1 cellular context compared by ENCODE assay signal in the genomic region with DNA sequence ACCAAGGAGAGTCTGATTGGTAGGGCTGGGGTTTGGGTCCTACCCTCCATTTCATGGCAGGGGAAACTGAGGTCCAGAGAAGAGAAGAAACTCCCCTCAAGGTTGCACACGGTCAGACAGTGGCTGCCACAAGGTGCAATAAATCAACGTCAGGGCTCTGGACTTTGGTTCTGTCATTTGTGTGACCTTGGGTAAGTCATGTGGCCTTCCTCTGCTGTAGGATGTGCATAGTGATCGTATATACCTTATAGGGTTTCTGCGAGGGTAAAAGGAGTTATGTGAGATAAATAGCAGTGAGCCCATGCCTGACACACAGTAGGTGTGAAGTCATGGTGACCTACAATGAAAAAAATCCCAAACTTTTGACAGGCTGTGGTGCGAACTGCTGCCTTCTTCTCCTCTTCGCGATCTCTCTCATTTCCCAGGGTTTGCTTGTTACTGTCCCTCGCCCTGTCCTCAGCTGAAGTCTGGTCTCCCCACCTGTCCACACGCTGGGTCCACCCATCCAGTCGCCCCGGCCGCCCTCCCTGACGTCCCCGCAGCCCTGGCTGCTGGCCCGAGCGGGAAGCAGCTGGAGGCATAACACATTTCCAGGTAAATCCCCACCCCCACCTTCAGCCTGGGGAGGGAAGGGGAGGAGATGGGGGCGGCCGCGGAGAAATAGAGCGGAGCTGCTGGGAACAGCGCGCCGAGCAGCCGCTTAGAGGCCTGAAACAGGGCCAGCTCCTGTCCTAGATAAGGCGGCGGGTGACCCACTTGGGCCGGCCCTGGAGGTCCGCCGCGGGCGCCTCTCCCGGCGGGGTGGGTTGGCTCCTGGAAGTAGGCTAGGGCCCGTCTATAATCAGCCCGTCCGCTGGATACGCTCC.
TF ChIP-seq lines count a peak whose summit lies in the region.

No MANE protein-coding gene starts in this region.

TF ChIP-seq in HepG2, 621 proteins besides CTCF, POLR2A, EP300 and RAD21 (continued from another document and continues in another):
- TF ChIP-seq, protein P1, sequence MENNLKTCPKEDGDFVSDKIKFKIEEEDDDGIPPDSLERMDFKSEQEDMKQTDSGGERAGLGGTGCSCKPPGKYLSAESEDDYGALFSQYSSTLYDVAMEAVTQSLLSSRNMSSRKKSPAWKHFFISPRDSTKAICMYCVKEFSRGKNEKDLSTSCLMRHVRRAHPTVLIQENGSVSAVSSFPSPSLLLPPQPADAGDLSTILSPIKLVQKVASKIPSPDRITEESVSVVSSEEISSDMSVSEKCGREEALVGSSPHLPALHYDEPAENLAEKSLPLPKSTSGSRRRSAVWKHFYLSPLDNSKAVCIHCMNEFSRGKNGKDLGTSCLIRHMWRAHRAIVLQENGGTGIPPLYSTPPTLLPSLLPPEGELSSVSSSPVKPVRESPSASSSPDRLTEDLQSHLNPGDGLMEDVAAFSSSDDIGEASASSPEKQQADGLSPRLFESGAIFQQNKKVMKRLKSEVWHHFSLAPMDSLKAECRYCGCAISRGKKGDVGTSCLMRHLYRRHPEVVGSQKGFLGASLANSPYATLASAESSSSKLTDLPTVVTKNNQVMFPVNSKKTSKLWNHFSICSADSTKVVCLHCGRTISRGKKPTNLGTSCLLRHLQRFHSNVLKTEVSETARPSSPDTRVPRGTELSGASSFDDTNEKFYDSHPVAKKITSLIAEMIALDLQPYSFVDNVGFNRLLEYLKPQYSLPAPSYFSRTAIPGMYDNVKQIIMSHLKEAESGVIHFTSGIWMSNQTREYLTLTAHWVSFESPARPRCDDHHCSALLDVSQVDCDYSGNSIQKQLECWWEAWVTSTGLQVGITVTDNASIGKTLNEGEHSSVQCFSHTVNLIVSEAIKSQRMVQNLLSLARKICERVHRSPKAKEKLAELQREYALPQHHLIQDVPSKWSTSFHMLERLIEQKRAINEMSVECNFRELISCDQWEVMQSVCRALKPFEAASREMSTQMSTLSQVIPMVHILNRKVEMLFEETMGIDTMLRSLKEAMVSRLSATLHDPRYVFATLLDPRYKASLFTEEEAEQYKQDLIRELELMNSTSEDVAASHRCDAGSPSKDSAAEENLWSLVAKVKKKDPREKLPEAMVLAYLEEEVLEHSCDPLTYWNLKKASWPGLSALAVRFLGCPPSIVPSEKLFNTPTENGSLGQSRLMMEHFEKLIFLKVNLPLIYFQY (CRISPR knock-in tag; IDR thresholded peaks at IDR 0.05; ENCODE audit: borderline replicate concordance), result 0 out of 2 replicates have a peak, but pooled peaks have one; percentile 62
- TF ChIP-seq ISX (CRISPR knock-in tag; conservative IDR thresholded peaks at IDR 0.05) (no peak), ZNF841 (CRISPR knock-in tag; IDR thresholded peaks at IDR 0.05; ENCODE audit: borderline replicate concordance) (no peak), ETV5 (CRISPR knock-in tag; IDR thresholded peaks at IDR 0.05; ENCODE audit: borderline replicate concordance) (no peak), KLF11 (CRISPR knock-in tag; IDR thresholded peaks at IDR 0.05) (no peak), ZSCAN22 (CRISPR knock-in tag; IDR thresholded peaks at IDR 0.05) (no peak), DPF2 (CRISPR knock-in tag; IDR thresholded peaks at IDR 0.05; ENCODE audit: borderline replicate concordance, low read depth) (no peak), NKX3-1 (CRISPR knock-in tag; IDR thresholded peaks at IDR 0.05) (no peak), ZC3H13 (CRISPR knock-in tag; IDR thresholded peaks at IDR 0.05) (0 out of 2 replicates have a peak, but pooled peaks have one; percentile 35), ZNF253 (CRISPR knock-in tag; IDR thresholded peaks at IDR 0.05; ENCODE audit: borderline replicate concordance) (no peak), KLF9 (CRISPR knock-in tag; IDR thresholded peaks at IDR 0.05; ENCODE audit: low read depth) (no peak), MIXL1 (CRISPR knock-in tag; IDR thresholded peaks at IDR 0.05) (no peak), ZNF10 (CRISPR knock-in tag; IDR thresholded peaks at IDR 0.05; ENCODE audit: borderline replicate concordance, low read depth) (no peak), ZNF616 (CRISPR knock-in tag; IDR thresholded peaks at IDR 0.05; ENCODE audit: low read depth) (no peak), SP5 (CRISPR knock-in tag; IDR thresholded peaks at IDR 0.05; ENCODE audit: borderline replicate concordance, low read depth) (0 out of 2 replicates have a peak, but pooled peaks have one; percentile 23), PAWR (CRISPR knock-in tag; IDR thresholded peaks at IDR 0.05; ENCODE audit: borderline replicate concordance) (no peak), SIN3A (IDR thresholded peaks at IDR 0.05; ENCODE audit: borderline replicate concordance, low read depth, low read length) (0 out of 2 replicates have a peak, but pooled peaks have one; percentile 15), EEA1 (CRISPR knock-in tag; IDR thresholded peaks at IDR 0.05; ENCODE audit: borderline replicate concordance) (no peak), ZNF557 (CRISPR knock-in tag; IDR thresholded peaks at IDR 0.05) (no peak), ZNF331 (CRISPR knock-in tag; IDR thresholded peaks at IDR 0.05) (no peak), RFX5 (IDR thresholded peaks at IDR 0.05; ENCODE audit: low read depth, low read length) (no peak), CENPT (CRISPR knock-in tag; IDR thresholded peaks at IDR 0.05; ENCODE audit: low read depth) (no peak), ZNF260 (CRISPR knock-in tag; IDR thresholded peaks at IDR 0.05; ENCODE audit: borderline replicate concordance, low read depth) (no peak), ZFP41 (CRISPR knock-in tag; IDR thresholded peaks at IDR 0.05; ENCODE audit: borderline replicate concordance) (no peak), PHF20 (CRISPR knock-in tag; IDR thresholded peaks at IDR 0.05) (no peak), ZNF382 (CRISPR knock-in tag; IDR thresholded peaks at IDR 0.05; ENCODE audit: borderline replicate concordance) (no peak), ZIK1 (CRISPR knock-in tag; IDR thresholded peaks at IDR 0.05; ENCODE audit: borderline replicate concordance, low read depth) (no peak)
- TF ChIP-seq, protein P2, sequence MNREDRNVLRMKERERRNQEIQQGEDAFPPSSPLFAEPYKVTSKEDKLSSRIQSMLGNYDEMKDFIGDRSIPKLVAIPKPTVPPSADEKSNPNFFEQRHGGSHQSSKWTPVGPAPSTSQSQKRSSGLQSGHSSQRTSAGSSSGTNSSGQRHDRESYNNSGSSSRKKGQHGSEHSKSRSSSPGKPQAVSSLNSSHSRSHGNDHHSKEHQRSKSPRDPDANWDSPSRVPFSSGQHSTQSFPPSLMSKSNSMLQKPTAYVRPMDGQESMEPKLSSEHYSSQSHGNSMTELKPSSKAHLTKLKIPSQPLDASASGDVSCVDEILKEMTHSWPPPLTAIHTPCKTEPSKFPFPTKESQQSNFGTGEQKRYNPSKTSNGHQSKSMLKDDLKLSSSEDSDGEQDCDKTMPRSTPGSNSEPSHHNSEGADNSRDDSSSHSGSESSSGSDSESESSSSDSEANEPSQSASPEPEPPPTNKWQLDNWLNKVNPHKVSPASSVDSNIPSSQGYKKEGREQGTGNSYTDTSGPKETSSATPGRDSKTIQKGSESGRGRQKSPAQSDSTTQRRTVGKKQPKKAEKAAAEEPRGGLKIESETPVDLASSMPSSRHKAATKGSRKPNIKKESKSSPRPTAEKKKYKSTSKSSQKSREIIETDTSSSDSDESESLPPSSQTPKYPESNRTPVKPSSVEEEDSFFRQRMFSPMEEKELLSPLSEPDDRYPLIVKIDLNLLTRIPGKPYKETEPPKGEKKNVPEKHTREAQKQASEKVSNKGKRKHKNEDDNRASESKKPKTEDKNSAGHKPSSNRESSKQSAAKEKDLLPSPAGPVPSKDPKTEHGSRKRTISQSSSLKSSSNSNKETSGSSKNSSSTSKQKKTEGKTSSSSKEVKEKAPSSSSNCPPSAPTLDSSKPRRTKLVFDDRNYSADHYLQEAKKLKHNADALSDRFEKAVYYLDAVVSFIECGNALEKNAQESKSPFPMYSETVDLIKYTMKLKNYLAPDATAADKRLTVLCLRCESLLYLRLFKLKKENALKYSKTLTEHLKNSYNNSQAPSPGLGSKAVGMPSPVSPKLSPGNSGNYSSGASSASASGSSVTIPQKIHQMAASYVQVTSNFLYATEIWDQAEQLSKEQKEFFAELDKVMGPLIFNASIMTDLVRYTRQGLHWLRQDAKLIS (CRISPR knock-in tag; IDR thresholded peaks at IDR 0.05), result no peak
- TF ChIP-seq, protein P3, sequence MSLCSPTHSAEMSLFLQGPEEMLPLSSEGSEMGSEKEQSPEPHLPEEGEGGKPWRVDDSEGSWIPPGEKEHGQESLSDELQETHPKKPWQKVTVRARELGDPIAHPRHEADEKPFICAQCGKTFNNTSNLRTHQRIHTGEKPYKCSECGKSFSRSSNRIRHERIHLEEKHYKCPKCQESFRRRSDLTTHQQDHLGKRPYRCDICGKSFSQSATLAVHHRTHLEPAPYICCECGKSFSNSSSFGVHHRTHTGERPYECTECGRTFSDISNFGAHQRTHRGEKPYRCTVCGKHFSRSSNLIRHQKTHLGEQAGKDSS (CRISPR knock-in tag; IDR thresholded peaks at IDR 0.05; ENCODE audit: borderline replicate concordance, low read depth), result no peak
- TF ChIP-seq, protein P4, sequence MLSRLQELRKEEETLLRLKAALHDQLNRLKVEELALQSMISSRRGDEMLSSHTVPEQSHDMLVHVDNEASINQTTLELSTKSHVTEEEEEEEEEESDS (CRISPR knock-in tag; IDR thresholded peaks at IDR 0.05; ENCODE audit: borderline replicate concordance), result no peak
- TF ChIP-seq, protein P5, sequence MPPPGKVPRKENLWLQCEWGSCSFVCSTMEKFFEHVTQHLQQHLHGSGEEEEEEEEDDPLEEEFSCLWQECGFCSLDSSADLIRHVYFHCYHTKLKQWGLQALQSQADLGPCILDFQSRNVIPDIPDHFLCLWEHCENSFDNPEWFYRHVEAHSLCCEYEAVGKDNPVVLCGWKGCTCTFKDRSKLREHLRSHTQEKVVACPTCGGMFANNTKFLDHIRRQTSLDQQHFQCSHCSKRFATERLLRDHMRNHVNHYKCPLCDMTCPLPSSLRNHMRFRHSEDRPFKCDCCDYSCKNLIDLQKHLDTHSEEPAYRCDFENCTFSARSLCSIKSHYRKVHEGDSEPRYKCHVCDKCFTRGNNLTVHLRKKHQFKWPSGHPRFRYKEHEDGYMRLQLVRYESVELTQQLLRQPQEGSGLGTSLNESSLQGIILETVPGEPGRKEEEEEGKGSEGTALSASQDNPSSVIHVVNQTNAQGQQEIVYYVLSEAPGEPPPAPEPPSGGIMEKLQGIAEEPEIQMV (CRISPR knock-in tag; IDR thresholded peaks at IDR 0.05; ENCODE audit: low read depth), result no peak
- TF ChIP-seq, protein P6, sequence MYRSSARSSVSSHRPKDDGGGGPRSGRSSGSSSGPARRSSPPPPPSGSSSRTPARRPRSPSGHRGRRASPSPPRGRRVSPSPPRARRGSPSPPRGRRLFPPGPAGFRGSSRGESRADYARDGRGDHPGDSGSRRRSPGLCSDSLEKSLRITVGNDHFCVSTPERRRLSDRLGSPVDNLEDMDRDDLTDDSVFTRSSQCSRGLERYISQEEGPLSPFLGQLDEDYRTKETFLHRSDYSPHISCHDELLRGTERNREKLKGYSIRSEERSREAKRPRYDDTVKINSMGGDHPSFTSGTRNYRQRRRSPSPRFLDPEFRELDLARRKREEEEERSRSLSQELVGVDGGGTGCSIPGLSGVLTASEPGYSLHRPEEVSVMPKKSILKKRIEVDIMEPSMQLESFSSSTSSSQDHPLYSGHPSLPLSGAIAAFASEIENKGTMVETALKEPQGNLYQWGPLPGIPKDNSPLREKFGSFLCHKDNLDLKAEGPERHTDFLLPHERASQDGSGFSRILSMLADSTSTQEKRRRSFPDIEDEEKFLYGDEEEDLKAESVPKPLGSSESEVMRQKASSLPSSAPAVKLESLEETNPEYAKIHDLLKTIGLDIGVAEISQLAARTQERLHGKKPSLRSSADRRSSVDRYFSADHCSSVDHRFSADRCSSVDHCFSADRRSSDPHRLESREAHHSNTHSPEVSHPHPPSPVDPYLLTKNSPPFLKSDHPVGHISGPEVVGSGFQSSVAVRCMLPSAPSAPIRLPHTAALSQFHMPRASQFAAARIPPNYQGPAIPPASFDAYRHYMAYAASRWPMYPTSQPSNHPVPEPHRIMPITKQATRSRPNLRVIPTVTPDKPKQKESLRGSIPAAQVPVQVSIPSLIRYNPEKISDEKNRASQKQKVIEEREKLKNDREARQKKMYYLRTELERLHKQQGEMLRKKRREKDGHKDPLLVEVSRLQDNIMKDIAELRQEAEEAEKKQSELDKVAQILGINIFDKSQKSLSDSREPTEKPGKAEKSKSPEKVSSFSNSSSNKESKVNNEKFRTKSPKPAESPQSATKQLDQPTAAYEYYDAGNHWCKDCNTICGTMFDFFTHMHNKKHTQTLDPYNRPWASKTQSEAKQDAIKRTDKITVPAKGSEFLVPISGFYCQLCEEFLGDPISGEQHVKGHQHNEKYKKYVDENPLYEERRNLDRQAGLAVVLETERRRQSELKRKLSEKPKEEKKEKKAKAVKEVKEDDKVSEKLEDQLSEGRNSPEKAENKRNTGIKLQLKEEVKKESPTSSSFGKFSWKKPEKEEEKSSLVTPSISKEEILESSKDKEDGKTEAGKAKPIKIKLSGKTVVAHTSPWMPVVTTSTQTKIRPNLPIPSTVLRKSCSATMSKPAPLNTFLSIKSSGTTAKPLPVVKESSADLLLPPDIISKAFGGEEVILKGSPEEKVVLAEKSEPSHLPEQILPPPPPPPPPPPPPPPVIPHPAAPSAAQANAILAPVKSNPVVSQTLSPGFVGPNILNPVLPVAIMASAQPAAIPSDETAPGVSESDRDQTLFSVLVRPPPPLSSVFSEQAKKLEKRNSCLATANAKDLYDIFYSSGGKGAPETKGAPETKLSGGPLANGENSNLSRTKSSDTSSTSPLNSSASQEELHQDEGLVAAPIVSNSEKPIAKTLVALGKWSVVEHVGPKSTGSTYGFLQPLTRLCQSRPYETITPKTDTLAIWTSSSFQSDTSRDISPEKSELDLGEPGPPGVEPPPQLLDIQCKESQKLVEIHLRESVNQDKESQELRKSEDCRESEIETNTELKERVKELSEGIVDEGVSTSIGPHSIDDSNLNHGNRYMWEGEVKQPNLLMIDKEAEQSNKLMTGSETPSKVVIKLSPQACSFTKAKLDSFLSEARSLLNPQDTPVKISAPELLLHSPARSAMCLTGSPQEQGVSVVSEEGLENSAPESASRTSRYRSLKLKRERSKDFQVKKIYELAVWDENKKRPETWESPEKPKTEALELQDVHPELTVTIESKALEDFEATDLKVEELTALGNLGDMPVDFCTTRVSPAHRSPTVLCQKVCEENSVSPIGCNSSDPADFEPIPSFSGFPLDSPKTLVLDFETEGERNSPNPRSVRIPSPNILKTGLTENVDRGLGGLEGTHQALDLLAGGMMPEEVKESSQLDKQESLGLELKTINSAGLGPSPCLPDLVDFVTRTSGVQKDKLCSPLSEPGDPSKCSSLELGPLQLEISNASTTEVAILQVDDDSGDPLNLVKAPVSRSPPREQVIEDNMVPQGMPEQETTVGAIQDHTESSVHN (CRISPR knock-in tag; IDR thresholded peaks at IDR 0.05), result no peak; the same call in 1 of the 2 replicates
- TF ChIP-seq, protein P7, sequence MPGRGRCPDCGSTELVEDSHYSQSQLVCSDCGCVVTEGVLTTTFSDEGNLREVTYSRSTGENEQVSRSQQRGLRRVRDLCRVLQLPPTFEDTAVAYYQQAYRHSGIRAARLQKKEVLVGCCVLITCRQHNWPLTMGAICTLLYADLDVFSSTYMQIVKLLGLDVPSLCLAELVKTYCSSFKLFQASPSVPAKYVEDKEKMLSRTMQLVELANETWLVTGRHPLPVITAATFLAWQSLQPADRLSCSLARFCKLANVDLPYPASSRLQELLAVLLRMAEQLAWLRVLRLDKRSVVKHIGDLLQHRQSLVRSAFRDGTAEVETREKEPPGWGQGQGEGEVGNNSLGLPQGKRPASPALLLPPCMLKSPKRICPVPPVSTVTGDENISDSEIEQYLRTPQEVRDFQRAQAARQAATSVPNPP (CRISPR knock-in tag; IDR thresholded peaks at IDR 0.05), result no peak
- TF ChIP-seq, protein P8, sequence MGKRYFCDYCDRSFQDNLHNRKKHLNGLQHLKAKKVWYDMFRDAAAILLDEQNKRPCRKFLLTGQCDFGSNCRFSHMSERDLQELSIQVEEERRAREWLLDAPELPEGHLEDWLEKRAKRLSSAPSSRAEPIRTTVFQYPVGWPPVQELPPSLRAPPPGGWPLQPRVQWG (CRISPR knock-in tag; IDR thresholded peaks at IDR 0.05; ENCODE audit: borderline replicate concordance, low read depth), result no peak
